ENCODE assay signal across 8 cellular contexts in the genomic region with DNA sequence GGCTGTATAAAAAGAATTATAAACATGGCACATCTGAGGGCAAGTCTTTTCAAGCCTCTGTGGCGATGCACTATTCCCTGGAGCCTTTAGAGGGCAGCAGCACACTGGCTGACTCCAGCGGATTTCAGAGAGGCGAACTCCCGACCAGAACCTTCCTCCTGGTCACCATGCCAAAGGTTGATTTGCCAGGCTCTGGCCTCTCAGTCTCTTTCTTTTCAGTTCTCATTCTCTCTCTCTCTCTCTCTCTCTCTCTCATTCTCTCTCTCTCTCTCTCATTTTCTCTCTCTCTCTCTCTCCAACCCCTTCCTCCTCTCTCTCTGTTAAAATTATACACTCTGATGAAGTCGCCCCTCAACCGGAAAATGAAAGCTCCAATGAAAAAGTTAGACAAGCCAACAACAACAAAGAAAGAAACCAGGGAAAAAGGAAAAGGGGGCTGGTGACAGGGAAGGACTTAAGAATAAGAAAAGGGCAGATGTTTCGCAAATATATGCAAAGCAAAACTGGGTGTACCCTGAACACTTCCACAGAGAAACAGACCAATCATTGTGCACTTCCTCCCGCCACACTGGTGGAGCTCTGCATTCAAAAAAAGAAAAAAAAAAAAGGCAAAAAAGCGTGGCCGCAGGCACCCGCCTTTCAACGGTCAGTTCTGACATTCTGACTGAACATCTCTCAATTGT.
A peak's percentile ranks its signal among the peaks of the same experiment; 100 is the strongest.
DNase-seq lines count a peak whose midpoint lies in the region; ATAC-seq, FAIRE-seq and TF ChIP-seq lines count a peak whose summit lies in the region.

No MANE protein-coding gene starts in this region.

- peaks cover 3 to 12% of the 10 kb centered on the region in 2 donors for H3K4me1 ChIP-seq in kidney (ENCODE audit: control insufficient read depth in 1 of 2, insufficient read depth in 1 of 2, low read depth in 1 of 2, low read length in 2 of 2)

- FAIRE-seq in kidney (lab: Jason Lieb, UNC): peak; percentile 75

- intact Hi-C loops in activated B cell treated with CpG ODN at 0.5 μM for 24 hours (cut with micrococcal nuclease): loop anchor here (1.0 to 10.0 kb wide), 14 partner anchors 17 to 1431 kb away; a partner anchor contains a TSS
- intact Hi-C loops in kidney (cut with DNase I): no loop called here

- H3K36me3 ChIP-seq in kidney (ENCODE audit: control insufficient read depth in 1 of 2, insufficient read depth in 2 of 2, low read length in 2 of 2): peaks cover 13 to 32% of the 10 kb centered on the region in 2 donors

- POLR2A ChIA-PET in activated B cell treated with CpG ODN at 0.5 μM for 24 hours (lab: Charles Lee): interaction anchor here (0.6 to 1.3 kb wide), 10 partner anchors 39 to 785 kb away, joined by 3 to 14 read pairs (median 4); no protein-coding TSS in a partner anchor

- peak overlapping the region; percentile 49 to 58 for H3K4me3 ChIP-seq in kidney (ENCODE audit: low read length in 2 of 2)

- H3K27me3 Mint-ChIP-seq in activated B cell treated with CpG ODN at 0.5 μM for 24 hours: no peaks in the 10 kb centered on the region

- DNase-seq in NCI-H524 (lab: John Stamatoyannopoulos, UW) (peak; percentile 49 to 68), NCI-H524 treated with DMSO at 0.1 percent for 48 hours (lab: John Stamatoyannopoulos, UW) (no peak), NCI-H2029 treated with DMSO at 0.1 percent for 48 hours (lab: John Stamatoyannopoulos, UW) (peak; percentile 76), activated B cell treated with CpG ODN at 0.5 μM for 24 hours (peak; percentile 40), kidney (peak; percentile 87)
- DNase-seq in central memory CD4-positive, alpha-beta T cell: peak; percentile 34
- DNase-seq in stimulated activated CD4-positive, alpha-beta T cell treated with anti-CD3 and anti-CD28 coated beads, Interleukin-15, amount 100 ng/mL, for 1 hour (ENCODE audit: low read depth in 1 of 2, low spot score in 1 of 2): peak; percentile 12 to 46

- CTCF ChIA-PET in activated B cell treated with CpG ODN at 0.5 μM for 24 hours (lab: Charles Lee): interaction anchor here (0.6 to 3.5 kb wide), 20 partner anchors 9 to 231 kb away, joined by 3 to 23 read pairs (median 4); a partner anchor contains a TSS

- no peak overlapping the region for H3K27ac Mint-ChIP-seq in activated B cell treated with CpG ODN at 0.5 μM for 24 hours

- H3K36me3 Mint-ChIP-seq in activated B cell treated with CpG ODN at 0.5 μM for 24 hours (ENCODE audit: low read depth): peaks cover 52% of the 10 kb centered on the region

- no peak overlapping the region for H3K4me3 Mint-ChIP-seq in activated B cell treated with CpG ODN at 0.5 μM for 24 hours

- peak overlapping the region in 1 of 2 donors; percentile 48 for H3K9ac ChIP-seq in kidney (ENCODE audit: low read length in 2 of 2)

- no peaks in the 10 kb centered on the region for H3K9me3 ChIP-seq in kidney (ENCODE audit: control insufficient read depth in 1 of 2, low read length in 2 of 2)

- peaks cover 4% of the 10 kb centered on the region for H3K4me1 Mint-ChIP-seq in activated B cell treated with CpG ODN at 0.5 μM for 24 hours

- peak; percentile 68 for TF ChIP-seq CTCF in activated B cell treated with CpG ODN at 0.5 μM for 24 hours (IDR thresholded peaks at IDR 0.05)
- TF ChIP-seq CTCF in kidney (IDR thresholded peaks at IDR 0.05; ENCODE audit: borderline replicate concordance, extremely low read depth, insufficient read depth): peak; percentile 91

- peak overlapping the region; percentile 47 to 91 for H3K27ac ChIP-seq in kidney (ENCODE audit: low read depth in 2 of 2, low read length in 2 of 2)

- peak; percentile 84 for ATAC-seq in HG02798 (IDR thresholded peaks at IDR 0.05; ENCODE audit: poor library complexity, unreplicated experiment)
- ATAC-seq in activated B cell treated with CpG ODN at 0.5 μM for 24 hours (ENCODE audit: low read depth): peak; percentile 98

- no peaks in the 10 kb centered on the region for H3K9me3 Mint-ChIP-seq in activated B cell treated with CpG ODN at 0.5 μM for 24 hours
